ENCODE assay signal across 16 cellular contexts in genomic region chr14:92565718-92566115, GRCh38. TPM values are rescaled to one million over a fixed set of nuclear protein-coding genes. Genes with fewer than 3 reads are reported as not detected.
A peak's percentile ranks its signal among the peaks of the same experiment; 100 is the strongest.
DNase-seq lines count a peak whose midpoint lies in the region; ATAC-seq and TF ChIP-seq lines count a peak whose summit lies in the region.
"Had no signal": no experiment of that assay in that cellular context is flagged by ENCODE, and none has a peak within 500 bp of the region (broad histone marks: within the 10 kb centered on the region; RNA-seq: fewer than 3 reads in every experiment).

No MANE protein-coding gene starts in this region.

- CTCF ChIA-PET in Caco-2 (lab: Charles Lee) (no interaction called here), IMR-90 (lab: Yijun Ruan, JAX) (interaction anchor here (0.8 to 2.1 kb wide), 2 partner anchors 11 kb away, joined by 3 to 6 read pairs; no protein-coding TSS in a partner anchor)

- no peak overlapping the region for H4K12ac ChIP-seq in trophoblast cell (ENCODE audit: low read depth, low read length)

- no peaks in the 10 kb centered on the region; the same call in 1 of the 2 replicates for H4K20me1 ChIP-seq in IMR-90 (ENCODE audit: insufficient read depth, low read length)

- H3K9me1 ChIP-seq in IMR-90 (ENCODE audit: insufficient read depth, low read length), result peaks cover 15% of the 10 kb centered on the region

- DNase-seq in Caco-2 (peak; percentile 64 to 75), IMR-90 (no peak), trophoblast cell (peak; percentile 84 to 87), NK-92 (lab: John Stamatoyannopoulos, UW; ENCODE audit: unreplicated experiment) (no peak), breast epithelium (ENCODE audit: low spot score in 2 of 2) (no peak)
- no peak for DNase-seq in activated T-cell treated with anti-CD3 and anti-CD28 coated beads, Interleukin-2, amount 50 U/mL, for 72 hours
- DNase-seq: BE2C; CD4-positive, alpha-beta memory T cell; H9; MV-4-11; NCI-H1436; NCI-H2029 treated with DMSO at 0.1 percent for 48 hours; NCI-H510A; NCI-H82; SJCRH30 had no signal

- H3K79me1 ChIP-seq in IMR-90 (ENCODE audit: low read depth in 1 of 2, low read length in 2 of 2) (peaks cover 15 to 66% of the 10 kb centered on the region in 2 experiments), trophoblast cell (ENCODE audit: low read length) (peaks cover 30% of the 10 kb centered on the region)

- no peak overlapping the region for H3K56ac ChIP-seq in IMR-90 (ENCODE audit: extremely low read depth, insufficient read depth, low read length)

- TF ChIP-seq RAD21 in IMR-90 (IDR thresholded peaks at IDR 0.05; ENCODE audit: low read length), result no peak

- H4K5ac ChIP-seq in IMR-90 (ENCODE audit: low read depth, low read length), result no peak overlapping the region

- peaks cover 21% of the 10 kb centered on the region for H3K4me1 Mint-ChIP-seq in Caco-2 (ENCODE audit: low read depth, unreplicated experiment)
- peaks cover 61% of the 10 kb centered on the region for H3K4me1 Mint-ChIP-seq in activated T-cell treated with anti-CD3 and anti-CD28 coated beads, Interleukin-2, amount 50 U/mL, for 72 hours (ENCODE audit: low read depth)

- no TSS peak for BruUV-seq in Caco-2 (replicated peaks; lab: Mats Ljungman, UMichigan)
- no TSS peak for BruUV-seq in IMR-90 (replicated peaks; lab: Mats Ljungman, UMichigan)

- H2BK5ac ChIP-seq in IMR-90 (ENCODE audit: low read depth, low read length, poor library complexity, severe bottlenecking) (no peak overlapping the region), trophoblast cell (ENCODE audit: low read depth, low read length, poor library complexity) (peak overlapping the region; percentile 43)

- no CpG with 5 or more reads among the region's 2 CpGs for WGBS in IMR-90 (ENCODE audit: extremely low coverage in 2 of 2, insufficient read length in 1 of 2), 2 experiments
- no CpG with 5 or more reads among the region's 2 CpGs for WGBS in trophoblast cell (ENCODE audit: extremely low coverage, insufficient coverage, insufficient read length)

- peak overlapping the region; percentile 12 for H2BK12ac ChIP-seq in trophoblast cell (ENCODE audit: low read length)

- H3K27ac ChIP-seq in IMR-90 (ENCODE audit: insufficient read depth, low read length), result no peak overlapping the region
- H3K27ac ChIP-seq in trophoblast cell (ENCODE audit: low read depth, low read length), result peak overlapping the region; percentile 84
- no peak overlapping the region for H3K27ac ChIP-seq in breast epithelium
- H3K27ac ChIP-seq: SJCRH30 had no signal

- peaks cover 19% of the 10 kb centered on the region for H3K36me3 Mint-ChIP-seq in Caco-2 (ENCODE audit: insufficient read depth, unreplicated experiment)
- H3K36me3 Mint-ChIP-seq in activated T-cell treated with anti-CD3 and anti-CD28 coated beads, Interleukin-2, amount 50 U/mL, for 72 hours (ENCODE audit: insufficient read depth in 2 of 2), result peaks cover 14 to 15% of the 10 kb centered on the region in 2 donors

- H4K91ac ChIP-seq in IMR-90 (ENCODE audit: insufficient read depth, low read depth, low read length) (peak overlapping the region; percentile 25; the same call in 1 of the 2 replicates), trophoblast cell (ENCODE audit: low read depth, low read length) (peak overlapping the region; percentile 73)

- H2BK20ac ChIP-seq in IMR-90 (ENCODE audit: low read depth, low read length), result no peak overlapping the region; the same call in 1 of the 2 replicates

- H3K36me3 ChIP-seq in Caco-2 (ENCODE audit: control insufficient read depth, insufficient read depth, low read length), result peaks cover 2% of the 10 kb centered on the region; the same call in 1 of the 2 replicates
- peaks cover 19% of the 10 kb centered on the region for H3K36me3 ChIP-seq in IMR-90 (ENCODE audit: control insufficient read depth, insufficient read depth, low read length)
- peaks cover 7 to 19% of the 10 kb centered on the region in 2 experiments for H3K36me3 ChIP-seq in trophoblast cell (ENCODE audit: control insufficient read depth in 1 of 2, insufficient read depth in 2 of 2, low read length in 2 of 2)
- no peaks in the 10 kb centered on the region for H3K36me3 ChIP-seq in breast epithelium
- H3K36me3 ChIP-seq: BE2C, SJCRH30 had no signal

- dilution Hi-C loops in IMR-90 (cut with HindIII; ENCODE audit: low sequenced_read_pairs, unreplicated experiment), result no loop called here

- intact Hi-C loops in Caco-2 (cut with micrococcal nuclease; ENCODE audit: unreplicated experiment), result no loop called here
- intact Hi-C loops in IMR-90 (cut with micrococcal nuclease), result no loop called here
- intact Hi-C loops in breast epithelium (cut with DNase I; ENCODE audit: low total_unique reads), result no loop called here

- ATAC-seq in IMR-90 (ENCODE audit: low read depth) (peak; percentile 34; the same call in 1 of the 2 replicates), esophagus mucosa (peak; percentile 25)
- no peak for ATAC-seq in activated T-cell treated with anti-CD3 and anti-CD28 coated beads, Interleukin-2, amount 50 U/mL, for 72 hours (replicated peaks in 1 of 2)

- POLR2A ChIA-PET in Caco-2 (lab: Charles Lee), result no interaction called here
- POLR2A ChIA-PET in IMR-90 (lab: Charles Lee; ENCODE audit: unreplicated experiment), result no interaction called here

- H3K23ac ChIP-seq in IMR-90 (ENCODE audit: low read depth, low read length), result peak overlapping the region; percentile 34; the same call in 1 of the 2 replicates
- H3K23ac ChIP-seq in trophoblast cell (ENCODE audit: low read length), result no peak overlapping the region

- no peak overlapping the region for H3K9ac ChIP-seq in IMR-90 (ENCODE audit: low read depth, low read length)
- H3K9ac ChIP-seq in trophoblast cell (ENCODE audit: low read length), result no peak overlapping the region

- no peak overlapping the region for H3K4me3 Mint-ChIP-seq in Caco-2 (ENCODE audit: unreplicated experiment)
- no peak overlapping the region for H3K4me3 Mint-ChIP-seq in activated T-cell treated with anti-CD3 and anti-CD28 coated beads, Interleukin-2, amount 50 U/mL, for 72 hours
- H3K4me3 Mint-ChIP-seq: CD4-positive, alpha-beta memory T cell; H9 had no signal

- no peak overlapping the region for H3K18ac ChIP-seq in IMR-90 (ENCODE audit: low read depth, low read length)
- H3K18ac ChIP-seq in trophoblast cell (ENCODE audit: low read length), result no peak overlapping the region

- H3K4me3 ChIP-seq in Caco-2 (ENCODE audit: low read depth, low read length) (no peak overlapping the region), IMR-90 (ENCODE audit: insufficient read depth, low read depth, low read length) (no peak overlapping the region), trophoblast cell (ENCODE audit: low read depth, low read length) (no peak overlapping the region), breast epithelium (no peak overlapping the region)
- H3K4me3 ChIP-seq: SJCRH30 had no signal

- no peaks in the 10 kb centered on the region for H3K27me3 ChIP-seq in Caco-2 (replicated peaks; ENCODE audit: control insufficient read depth, insufficient read depth, low read length)
- no peaks in the 10 kb centered on the region for H3K27me3 ChIP-seq in IMR-90 (ENCODE audit: control insufficient read depth, insufficient read depth, low read length)
- no peaks in the 10 kb centered on the region for H3K27me3 ChIP-seq in trophoblast cell (ENCODE audit: insufficient read depth, low read length)
- no peaks in the 10 kb centered on the region for H3K27me3 ChIP-seq in breast epithelium
- H3K27me3 ChIP-seq: BE2C, SJCRH30 had no signal

- peak overlapping the region; percentile 82 for H3K27ac Mint-ChIP-seq in Caco-2 (ENCODE audit: unreplicated experiment)
- no peak overlapping the region for H3K27ac Mint-ChIP-seq in activated T-cell treated with anti-CD3 and anti-CD28 coated beads, Interleukin-2, amount 50 U/mL, for 72 hours
- H3K27ac Mint-ChIP-seq: CD4-positive, alpha-beta memory T cell had no signal

- H3K9me3 ChIP-seq in Caco-2 (peaks cover 15% of the 10 kb centered on the region), IMR-90 (ENCODE audit: control insufficient read depth, insufficient read depth, low read length) (peaks cover 4% of the 10 kb centered on the region; the same call in 1 of the 2 replicates), trophoblast cell (ENCODE audit: insufficient read depth, low read depth, low read length) (peaks cover 2% of the 10 kb centered on the region), breast epithelium (peaks cover 8 to 11% of the 10 kb centered on the region in 2 donors)
- H3K9me3 ChIP-seq: BE2C, SJCRH30 had no signal

- H2AFZ ChIP-seq in IMR-90 (replicated peaks; ENCODE audit: low read length, poor library complexity), result no peak overlapping the region
- no peak overlapping the region for H2AFZ ChIP-seq in trophoblast cell (ENCODE audit: insufficient read depth, low read length, poor library complexity)

- TF ChIP-seq CTCF in Caco-2 (IDR thresholded peaks at IDR 0.05; ENCODE audit: insufficient read depth in 1 of 2, low read depth in 1 of 2, low read length in 1 of 2, severe bottlenecking in 1 of 2, unreplicated experiment in 1 of 2), result no peak
- no peak for TF ChIP-seq CTCF in IMR-90 (conservative IDR thresholded peaks at IDR 0.05; ENCODE audit: low read depth, low read length)
- no peak for TF ChIP-seq CTCF in breast epithelium (IDR thresholded peaks at IDR 0.05)

- no peak overlapping the region for H2BK15ac ChIP-seq in IMR-90 (ENCODE audit: low read depth, low read length)

- H3K4me2 ChIP-seq in IMR-90 (ENCODE audit: low read depth, low read length) (no peak overlapping the region), trophoblast cell (ENCODE audit: low read length) (peak overlapping the region; percentile 44)

- H3K27me3 Mint-ChIP-seq in Caco-2 (ENCODE audit: insufficient read depth, unreplicated experiment), result no peaks in the 10 kb centered on the region
- H3K27me3 Mint-ChIP-seq in activated T-cell treated with anti-CD3 and anti-CD28 coated beads, Interleukin-2, amount 50 U/mL, for 72 hours (ENCODE audit: low read depth), result no peaks in the 10 kb centered on the region
- H3K27me3 Mint-ChIP-seq: CD4-positive, alpha-beta memory T cell had no signal

- H3K79me2 ChIP-seq in trophoblast cell (ENCODE audit: control insufficient read depth, insufficient read depth, low read length, poor library complexity), result no peaks in the 10 kb centered on the region

- H2AK5ac ChIP-seq in IMR-90 (ENCODE audit: low read depth, low read length) (no peak overlapping the region), trophoblast cell (ENCODE audit: low read length) (peak overlapping the region; percentile 1)

- TF ChIP-seq POLR2A in IMR-90 (IDR thresholded peaks at IDR 0.05; ENCODE audit: low read depth, low read length), result no peak
- TF ChIP-seq POLR2A in breast epithelium (IDR thresholded peaks at IDR 0.05), result no peak

- H3K14ac ChIP-seq in IMR-90 (replicated peaks; ENCODE audit: low read depth, low read length) (no peak overlapping the region), trophoblast cell (ENCODE audit: low read length) (peak overlapping the region; percentile 15)

- peak overlapping the region; percentile 20; the same call in 1 of the 2 replicates for H3K4ac ChIP-seq in IMR-90 (ENCODE audit: low read depth, low read length)
- H3K4ac ChIP-seq in trophoblast cell (ENCODE audit: low read depth, low read length), result no peak overlapping the region

- H3K9me3 Mint-ChIP-seq in Caco-2 (ENCODE audit: unreplicated experiment), result no peaks in the 10 kb centered on the region
- H3K9me3 Mint-ChIP-seq in activated T-cell treated with anti-CD3 and anti-CD28 coated beads, Interleukin-2, amount 50 U/mL, for 72 hours, result peaks cover 2 to 8% of the 10 kb centered on the region in 2 donors

- peaks cover 44% of the 10 kb centered on the region for H3K4me1 ChIP-seq in Caco-2
- peaks cover 16% of the 10 kb centered on the region for H3K4me1 ChIP-seq in IMR-90 (ENCODE audit: control insufficient read depth, insufficient read depth, low read length)
- H3K4me1 ChIP-seq in trophoblast cell (ENCODE audit: control insufficient read depth in 1 of 2, insufficient read depth in 2 of 2, low read length in 2 of 2), result peaks cover 25 to 39% of the 10 kb centered on the region in 2 experiments
- no peaks in the 10 kb centered on the region for H3K4me1 ChIP-seq in breast epithelium
- H3K4me1 ChIP-seq: SJCRH30 had no signal

- in situ Hi-C loops in IMR-90 (cut with MboI; ENCODE audit: low sequenced_read_pairs), result no loop called here

- H4K8ac ChIP-seq in IMR-90 (ENCODE audit: low read depth in 2 of 2, low read length in 2 of 2) (no peak overlapping the region; a peak in 1 of 4 replicates), trophoblast cell (ENCODE audit: low read depth, low read length) (peak overlapping the region; percentile 15)

- H2BK120ac ChIP-seq in IMR-90 (ENCODE audit: low read depth, low read length) (no peak overlapping the region), trophoblast cell (ENCODE audit: insufficient read depth, low read length, poor library complexity) (peak overlapping the region; percentile 28)

- H2AK9ac ChIP-seq in IMR-90 (replicated peaks; ENCODE audit: low read depth, low read length, poor library complexity), result no peak overlapping the region

RNA-seq across cellular contexts. Expression of gene RIN3, which starts 52.1 kb away (rescaled TPM):
- total RNA-seq in Caco-2 (2022), result 18.4 and 20.7 TPM in 2 replicates
- 2.2 and 2.5 TPM in 2 replicates for total RNA-seq in IMR-90 (2012; rRNA removed)
- polyA plus RNA-seq in IMR-90 (2012; rRNA removed), result 11.1 and 11.6 TPM in 2 replicates
- 8.9 and 13.9 TPM in 2 replicates for polyA plus RNA-seq in IMR-90 (2012; cell fraction: cytosol; rRNA removed)
- 10.8 and 19.9 TPM in 2 replicates for polyA plus RNA-seq in IMR-90 (2012; cell fraction: nucleus; rRNA removed; ENCODE audit: low replicate concordance)
- 5.4 TPM for total RNA-seq in esophagus mucosa
- 34.8 and 36.0 TPM in 2 replicates for polyA plus RNA-seq in trophoblast cell (2013)
- total RNA-seq in activated T-cell treated with anti-CD3 and anti-CD28 coated beads, Interleukin-2, amount 50 U/mL, for 72 hours, result 10 to 100 TPM; 33.6 to 36.3 TPM
- total RNA-seq in breast epithelium, result 10 to 100 TPM; 10.7 to 19.7 (median 12.1) TPM
- total RNA-seq: SJCRH30 had no signal

Comparison
In these comparisons a context has a peak if more than half of its experiments do, and no peak if none do; other contexts are left out.
1. DNase-seq: peak in Caco-2 (2 of 2) and trophoblast cell (2 of 2); none in IMR-90 (single experiment), activated T-cell treated with anti-CD3 and anti-CD28 coated beads, Interleukin-2, amount 50 U/mL, for 72 hours (0 of 2), NK-92 (single experiment) and breast epithelium (0 of 2).
2. ATAC-seq: peak in IMR-90 (single experiment) and esophagus mucosa (single experiment); none in activated T-cell treated with anti-CD3 and anti-CD28 coated beads, Interleukin-2, amount 50 U/mL, for 72 hours (0 of 2).